ENCODE assay signal across 24 cellular contexts in genomic region chr9:119441832-119442231, GRCh38.
"Had no signal": no experiment of that assay in that cellular context is flagged by ENCODE, and none has a peak within 500 bp of the region (broad histone marks: within the 10 kb centered on the region; RNA-seq: fewer than 3 reads in every experiment).

No MANE protein-coding gene starts in this region.

- H3K4me1 ChIP-seq: esophagus squamous epithelium, gastrocnemius medialis, heart right ventricle, left lung, lower lobe of right lung had no signal

- DNase-seq: dermis blood vessel endothelial cell; dorsolateral prefrontal cortex; effector CD4-positive, alpha-beta T cell; effector memory CD4-positive, alpha-beta T cell; esophagus squamous epithelium; foreskin fibroblast; foreskin melanocyte; gastrocnemius medialis; glutamatergic neuron; head of caudate nucleus; heart right ventricle; hippocampal formation; left cardiac atrium; left lung; left ventricle myocardium superior; lower lobe of right lung; mesenchymal stem cell; mucosa of descending colon; naive B cell had no signal

- H3K4me3 ChIP-seq: coronary artery, dorsolateral prefrontal cortex, esophagus squamous epithelium, gastrocnemius medialis, heart right ventricle, left lung, lower lobe of right lung, mucosa of descending colon had no signal

- H3K27me3 ChIP-seq: esophagus squamous epithelium, gastrocnemius medialis, left lung had no signal

- FAIRE-seq: colon, endothelial cell of umbilical vein, islet of Langerhans, keratinocyte had no signal

- H3K36me3 ChIP-seq: esophagus squamous epithelium, gastrocnemius medialis, heart right ventricle, left lung, lower lobe of right lung had no signal

- H3K27ac ChIP-seq: coronary artery, dorsolateral prefrontal cortex, esophagus squamous epithelium, gastrocnemius medialis, heart right ventricle, left lung, lower lobe of right lung had no signal

- H3K9me3 ChIP-seq: esophagus squamous epithelium, gastrocnemius medialis, left lung, lower lobe of right lung, mucosa of descending colon had no signal
